ENCODE assay signal across 15 cellular contexts in the genomic region with DNA sequence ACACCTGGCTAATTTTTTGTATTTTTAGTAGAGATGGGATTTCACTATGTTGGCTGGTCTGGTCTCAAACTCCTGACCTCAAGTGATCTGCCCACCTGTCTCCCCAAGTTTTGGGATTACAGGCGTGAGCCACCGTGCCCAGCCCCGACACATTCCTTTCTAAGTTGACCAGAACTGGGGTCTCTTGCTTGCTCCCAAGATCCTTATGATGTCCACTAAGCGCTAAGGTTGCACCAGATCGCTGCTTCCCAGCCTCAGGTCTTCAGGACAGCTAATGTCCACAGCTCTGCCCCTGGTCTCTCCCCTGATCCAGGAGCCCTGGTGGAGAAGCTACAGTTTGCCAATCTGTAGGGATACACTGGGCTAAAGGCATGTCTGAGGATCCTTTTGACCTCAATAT. TPM values are rescaled to one million over a fixed set of nuclear protein-coding genes. Genes with fewer than 3 reads are reported as not detected.
DNase-seq lines count a peak whose midpoint lies in the region; ATAC-seq lines count a peak whose summit lies in the region.
"Had no signal": no experiment of that assay in that cellular context is flagged by ENCODE, and none has a peak within 500 bp of the region (broad histone marks: within the 10 kb centered on the region; RNA-seq: fewer than 3 reads in every experiment).

No MANE protein-coding gene starts in this region.

- H3K27me3 Mint-ChIP-seq in activated CD4-positive, alpha-beta T cell treated with anti-CD3 and anti-CD28 coated beads, Interleukin-2, amount 10 ng/mL, durations not matched to agents 7 days and 5 days = no peaks in the 10 kb centered on the region
- H3K27me3 Mint-ChIP-seq in stimulated activated naive B cell treated with anti-CD40 and anti-IgM and Interleukin-4, amounts not matched to agents 10 μg/mL and 1 μg/mL and 100 μg/mL, for 72 hours = no peaks in the 10 kb centered on the region

- peaks cover 98% of the 10 kb centered on the region for H3K4me1 Mint-ChIP-seq in activated CD4-positive, alpha-beta T cell treated with anti-CD3 and anti-CD28 coated beads, Interleukin-2, amount 10 ng/mL, durations not matched to agents 7 days and 5 days
- H3K4me1 Mint-ChIP-seq in stimulated activated naive B cell treated with anti-CD40 and anti-IgM and Interleukin-4, amounts not matched to agents 10 μg/mL and 1 μg/mL and 100 μg/mL, for 72 hours = peaks cover 66 to 83% of the 10 kb centered on the region in 2 donors

- no peaks in the 10 kb centered on the region for H3K9me3 Mint-ChIP-seq in activated CD4-positive, alpha-beta T cell treated with anti-CD3 and anti-CD28 coated beads, Interleukin-2, amount 10 ng/mL, durations not matched to agents 7 days and 5 days
- no peaks in the 10 kb centered on the region for H3K9me3 Mint-ChIP-seq in stimulated activated naive B cell treated with anti-CD40 and anti-IgM and Interleukin-4, amounts not matched to agents 10 μg/mL and 1 μg/mL and 100 μg/mL, for 72 hours

- H3K36me3 Mint-ChIP-seq in activated CD4-positive, alpha-beta T cell treated with anti-CD3 and anti-CD28 coated beads, Interleukin-2, amount 10 ng/mL, durations not matched to agents 7 days and 5 days (ENCODE audit: low read depth) = peaks cover 52% of the 10 kb centered on the region
- H3K36me3 Mint-ChIP-seq in stimulated activated naive B cell treated with anti-CD40 and anti-IgM and Interleukin-4, amounts not matched to agents 10 μg/mL and 1 μg/mL and 100 μg/mL, for 72 hours = peaks cover 11 to 33% of the 10 kb centered on the region in 2 donors

- peak overlapping the region; percentile 98 for H3K27ac Mint-ChIP-seq in activated CD4-positive, alpha-beta T cell treated with anti-CD3 and anti-CD28 coated beads, Interleukin-2, amount 10 ng/mL, durations not matched to agents 7 days and 5 days
- peak overlapping the region; percentile 96 for H3K27ac Mint-ChIP-seq in stimulated activated naive B cell treated with anti-CD40 and anti-IgM and Interleukin-4, amounts not matched to agents 10 μg/mL and 1 μg/mL and 100 μg/mL, for 72 hours

- no peak overlapping the region for H3K4me3 Mint-ChIP-seq in activated CD4-positive, alpha-beta T cell treated with anti-CD3 and anti-CD28 coated beads, Interleukin-2, amount 10 ng/mL, durations not matched to agents 7 days and 5 days
- peak overlapping the region in 1 of 2 donors; percentile 57 for H3K4me3 Mint-ChIP-seq in stimulated activated naive B cell treated with anti-CD40 and anti-IgM and Interleukin-4, amounts not matched to agents 10 μg/mL and 1 μg/mL and 100 μg/mL, for 72 hours

- ATAC-seq in left lobe of liver (no peak), HG02870 (IDR thresholded peaks at IDR 0.05; ENCODE audit: unreplicated experiment) (no peak)
- ATAC-seq in stimulated activated naive B cell treated with anti-CD40 and anti-IgM and Interleukin-4, amounts not matched to agents 10 μg/mL and 1 μg/mL and 100 μg/mL, for 72 hours (replicated peaks) = no peak
- ATAC-seq: heart left ventricle, psoas muscle, Right ventricle myocardium inferior had no signal

- DNase-seq in activated CD4-positive, alpha-beta T cell treated with anti-CD3 and anti-CD28 coated beads, Interleukin-2, amount 10 ng/mL, durations not matched to agents 7 days and 5 days = no peak
- no peak for DNase-seq in activated CD4-positive, alpha-beta T cell treated with anti-CD3 and anti-CD28 coated beads for 48 hours
- DNase-seq in activated CD8-positive, alpha-beta memory T cell treated with anti-CD3 and anti-CD28 coated beads, Interleukin-2, amount 50 U/mL, for 4 hours = peak; percentile 8
- DNase-seq in left lobe of liver (ENCODE audit: low spot score) (peak; percentile 39), UCSD-AML1 (lab: John Stamatoyannopoulos, UW; ENCODE audit: unreplicated experiment) (no peak), H4 (ENCODE audit: low spot score) (no peak)
- no peak for DNase-seq in stimulated activated naive B cell treated with anti-CD40 and anti-IgM and Interleukin-4, amounts not matched to agents 10 μg/mL and 1 μg/mL and 100 μg/mL, for 72 hours
- DNase-seq: dermis blood vessel endothelial cell; NK-92 treated with Interleukin-12 subunit alpha and Interleukin-12 subunit beta, amount 100 ng/mL, for 24 hours; psoas muscle; stimulated activated CD4-positive, alpha-beta T cell treated with anti-CD3 and anti-CD28 coated beads, Interleukin-15, amount 100 ng/mL, for 24 hours; T-helper 9 cell had no signal

- CTCF ChIA-PET in activated CD4-positive, alpha-beta T cell treated with anti-CD3 and anti-CD28 coated beads, Interleukin-2, amount 10 ng/mL, durations not matched to agents 7 days and 5 days (lab: Charles Lee) = interaction anchor here (0.9 to 2.0 kb wide), 4 partner anchors 9 to 99 kb away, joined by 3 to 10 read pairs (median 4); no protein-coding TSS in a partner anchor

- POLR2A ChIA-PET in activated CD4-positive, alpha-beta T cell treated with anti-CD3 and anti-CD28 coated beads, Interleukin-2, amount 10 ng/mL, durations not matched to agents 7 days and 5 days (lab: Charles Lee) = no interaction called here

RNA-seq across cellular contexts. Expression of a gene that starts 29.5 kb away (rescaled TPM):
- 100 to 1,000 TPM in 1 of 2 experiments, 10 to 100 TPM in 1; 95.8 to 106 TPM for total RNA-seq in activated CD4-positive, alpha-beta T cell treated with anti-CD3 and anti-CD28 coated beads, Interleukin-2, amount 10 ng/mL, durations not matched to agents 7 days and 5 days
- total RNA-seq in left lobe of liver = 27.9 TPM
- 49.4 and 52.6 TPM in 2 replicates for total RNA-seq in H4 (2014; rRNA removed; shearing (Covaris generic))

RNA-seq across cellular contexts. Expression of a gene that starts 35.7 kb away (rescaled TPM):
- 10 to 100 TPM; 22.5 to 25.0 TPM for total RNA-seq in activated CD4-positive, alpha-beta T cell treated with anti-CD3 and anti-CD28 coated beads, Interleukin-2, amount 10 ng/mL, durations not matched to agents 7 days and 5 days
- 73.7 TPM for total RNA-seq in left lobe of liver
- 3.6 and 5.0 TPM in 2 replicates for total RNA-seq in H4 (2014; rRNA removed; shearing (Covaris generic))

Comparison
In these comparisons a context has a peak if more than half of its experiments do, and no peak if none do; other contexts are left out.
1. DNase-seq: peak in activated CD8-positive, alpha-beta memory T cell treated with anti-CD3 and anti-CD28 coated beads, Interleukin-2, amount 50 U/mL, for 4 hours (single experiment) and left lobe of liver (single experiment); none in activated CD4-positive, alpha-beta T cell treated with anti-CD3 and anti-CD28 coated beads, Interleukin-2, amount 10 ng/mL, durations not matched to agents 7 days and 5 days (single experiment), activated CD4-positive, alpha-beta T cell treated with anti-CD3 and anti-CD28 coated beads for 48 hours (single experiment), stimulated activated naive B cell treated with anti-CD40 and anti-IgM and Interleukin-4, amounts not matched to agents 10 μg/mL and 1 μg/mL and 100 μg/mL, for 72 hours (single experiment), UCSD-AML1 (single experiment) and H4 (single experiment).